In the genomic region with DNA sequence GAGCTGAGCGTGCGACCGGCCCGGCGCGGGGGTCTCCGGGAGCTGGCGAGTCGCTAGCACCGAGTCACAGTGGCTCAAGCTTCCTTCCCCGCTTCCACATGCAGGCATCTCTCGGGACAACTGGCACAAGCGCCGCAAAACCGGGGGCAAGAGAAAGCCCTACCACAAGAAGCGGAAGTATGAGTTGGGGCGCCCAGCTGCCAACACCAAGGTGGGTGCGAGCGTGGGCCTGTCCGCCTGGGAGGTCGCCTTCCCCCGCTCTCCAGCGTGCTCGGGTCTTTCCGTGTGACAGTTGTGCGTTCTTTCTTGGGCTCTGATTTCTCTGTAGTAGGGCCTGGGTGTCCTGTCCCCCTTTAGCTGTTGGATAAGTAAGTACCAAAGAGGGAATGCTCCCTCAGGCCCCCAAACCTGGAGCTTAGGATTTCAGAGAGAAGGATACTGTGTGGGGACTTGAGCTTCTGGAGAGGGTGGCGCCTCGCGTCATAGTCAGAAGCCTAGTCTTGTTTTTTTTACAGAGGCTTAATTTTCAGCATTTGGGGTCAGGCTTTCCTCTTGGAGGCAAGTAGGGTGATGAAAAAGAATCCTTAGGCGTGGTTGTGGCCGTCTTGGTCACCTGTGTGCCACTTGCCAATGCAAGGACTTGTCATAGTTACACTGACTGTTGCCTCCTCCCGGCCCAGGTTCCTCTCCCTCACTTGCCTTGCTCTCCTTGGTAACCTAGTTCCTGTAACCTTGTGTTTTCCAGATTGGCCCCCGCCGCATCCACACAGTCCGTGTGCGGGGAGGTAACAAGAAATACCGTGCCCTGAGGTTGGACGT, we compare ENCODE assay signal across 1 cellular context.
TF ChIP-seq lines count a peak whose summit lies in the region.

No MANE protein-coding gene starts in this region.

TF ChIP-seq in HepG2, 621 proteins besides CTCF, POLR2A, EP300 and RAD21 (continued from another document and continues in another):
- TF ChIP-seq, protein P1, sequence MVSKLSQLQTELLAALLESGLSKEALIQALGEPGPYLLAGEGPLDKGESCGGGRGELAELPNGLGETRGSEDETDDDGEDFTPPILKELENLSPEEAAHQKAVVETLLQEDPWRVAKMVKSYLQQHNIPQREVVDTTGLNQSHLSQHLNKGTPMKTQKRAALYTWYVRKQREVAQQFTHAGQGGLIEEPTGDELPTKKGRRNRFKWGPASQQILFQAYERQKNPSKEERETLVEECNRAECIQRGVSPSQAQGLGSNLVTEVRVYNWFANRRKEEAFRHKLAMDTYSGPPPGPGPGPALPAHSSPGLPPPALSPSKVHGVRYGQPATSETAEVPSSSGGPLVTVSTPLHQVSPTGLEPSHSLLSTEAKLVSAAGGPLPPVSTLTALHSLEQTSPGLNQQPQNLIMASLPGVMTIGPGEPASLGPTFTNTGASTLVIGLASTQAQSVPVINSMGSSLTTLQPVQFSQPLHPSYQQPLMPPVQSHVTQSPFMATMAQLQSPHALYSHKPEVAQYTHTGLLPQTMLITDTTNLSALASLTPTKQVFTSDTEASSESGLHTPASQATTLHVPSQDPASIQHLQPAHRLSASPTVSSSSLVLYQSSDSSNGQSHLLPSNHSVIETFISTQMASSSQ (IDR thresholded peaks at IDR 0.05; ENCODE audit: low read depth) = no peak
- TF ChIP-seq, protein P1 (CRISPR knock-in tag; IDR thresholded peaks at IDR 0.05; ENCODE audit: borderline replicate concordance) = peak; percentile 69; the same call in 1 of the 2 replicates
- TF ChIP-seq ZNF552 (CRISPR knock-in tag; IDR thresholded peaks at IDR 0.05; ENCODE audit: borderline replicate concordance) = no peak
- TF ChIP-seq MBNL3 (CRISPR knock-in tag; conservative IDR thresholded peaks at IDR 0.05) = no peak
- TF ChIP-seq HOXA5 (CRISPR knock-in tag; IDR thresholded peaks at IDR 0.05) = no peak
- TF ChIP-seq, protein P2, sequence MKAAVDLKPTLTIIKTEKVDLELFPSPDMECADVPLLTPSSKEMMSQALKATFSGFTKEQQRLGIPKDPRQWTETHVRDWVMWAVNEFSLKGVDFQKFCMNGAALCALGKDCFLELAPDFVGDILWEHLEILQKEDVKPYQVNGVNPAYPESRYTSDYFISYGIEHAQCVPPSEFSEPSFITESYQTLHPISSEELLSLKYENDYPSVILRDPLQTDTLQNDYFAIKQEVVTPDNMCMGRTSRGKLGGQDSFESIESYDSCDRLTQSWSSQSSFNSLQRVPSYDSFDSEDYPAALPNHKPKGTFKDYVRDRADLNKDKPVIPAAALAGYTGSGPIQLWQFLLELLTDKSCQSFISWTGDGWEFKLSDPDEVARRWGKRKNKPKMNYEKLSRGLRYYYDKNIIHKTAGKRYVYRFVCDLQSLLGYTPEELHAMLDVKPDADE (CRISPR knock-in tag; IDR thresholded peaks at IDR 0.05) = 0 out of 2 replicates have a peak, but pooled peaks have one; percentile 7
- TF ChIP-seq BHLHE40 (IDR thresholded peaks at IDR 0.05; ENCODE audit: low read length) = no peak
- no peak; the same call in 1 of the 2 replicates for TF ChIP-seq ZNF782 (CRISPR knock-in tag; IDR thresholded peaks at IDR 0.05; ENCODE audit: borderline replicate concordance)
- no peak for TF ChIP-seq ZNF619 (CRISPR knock-in tag; IDR thresholded peaks at IDR 0.05)
- TF ChIP-seq, protein P3, sequence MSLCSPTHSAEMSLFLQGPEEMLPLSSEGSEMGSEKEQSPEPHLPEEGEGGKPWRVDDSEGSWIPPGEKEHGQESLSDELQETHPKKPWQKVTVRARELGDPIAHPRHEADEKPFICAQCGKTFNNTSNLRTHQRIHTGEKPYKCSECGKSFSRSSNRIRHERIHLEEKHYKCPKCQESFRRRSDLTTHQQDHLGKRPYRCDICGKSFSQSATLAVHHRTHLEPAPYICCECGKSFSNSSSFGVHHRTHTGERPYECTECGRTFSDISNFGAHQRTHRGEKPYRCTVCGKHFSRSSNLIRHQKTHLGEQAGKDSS (CRISPR knock-in tag; IDR thresholded peaks at IDR 0.05; ENCODE audit: borderline replicate concordance, low read depth) = no peak
- TF ChIP-seq SSRP1 (CRISPR knock-in tag; IDR thresholded peaks at IDR 0.05) = no peak
- 0 out of 2 replicates have a peak, but pooled peaks have one; percentile 1 for TF ChIP-seq POLR2G (IDR thresholded peaks at IDR 0.05; ENCODE audit: low read depth, low read length)
- no peak; the same call in 1 of the 2 replicates for TF ChIP-seq ESRRA (CRISPR knock-in tag; IDR thresholded peaks at IDR 0.05; ENCODE audit: low read depth)
- TF ChIP-seq JUN (CRISPR knock-in tag; IDR thresholded peaks at IDR 0.05) = no peak
- TF ChIP-seq, protein P4, sequence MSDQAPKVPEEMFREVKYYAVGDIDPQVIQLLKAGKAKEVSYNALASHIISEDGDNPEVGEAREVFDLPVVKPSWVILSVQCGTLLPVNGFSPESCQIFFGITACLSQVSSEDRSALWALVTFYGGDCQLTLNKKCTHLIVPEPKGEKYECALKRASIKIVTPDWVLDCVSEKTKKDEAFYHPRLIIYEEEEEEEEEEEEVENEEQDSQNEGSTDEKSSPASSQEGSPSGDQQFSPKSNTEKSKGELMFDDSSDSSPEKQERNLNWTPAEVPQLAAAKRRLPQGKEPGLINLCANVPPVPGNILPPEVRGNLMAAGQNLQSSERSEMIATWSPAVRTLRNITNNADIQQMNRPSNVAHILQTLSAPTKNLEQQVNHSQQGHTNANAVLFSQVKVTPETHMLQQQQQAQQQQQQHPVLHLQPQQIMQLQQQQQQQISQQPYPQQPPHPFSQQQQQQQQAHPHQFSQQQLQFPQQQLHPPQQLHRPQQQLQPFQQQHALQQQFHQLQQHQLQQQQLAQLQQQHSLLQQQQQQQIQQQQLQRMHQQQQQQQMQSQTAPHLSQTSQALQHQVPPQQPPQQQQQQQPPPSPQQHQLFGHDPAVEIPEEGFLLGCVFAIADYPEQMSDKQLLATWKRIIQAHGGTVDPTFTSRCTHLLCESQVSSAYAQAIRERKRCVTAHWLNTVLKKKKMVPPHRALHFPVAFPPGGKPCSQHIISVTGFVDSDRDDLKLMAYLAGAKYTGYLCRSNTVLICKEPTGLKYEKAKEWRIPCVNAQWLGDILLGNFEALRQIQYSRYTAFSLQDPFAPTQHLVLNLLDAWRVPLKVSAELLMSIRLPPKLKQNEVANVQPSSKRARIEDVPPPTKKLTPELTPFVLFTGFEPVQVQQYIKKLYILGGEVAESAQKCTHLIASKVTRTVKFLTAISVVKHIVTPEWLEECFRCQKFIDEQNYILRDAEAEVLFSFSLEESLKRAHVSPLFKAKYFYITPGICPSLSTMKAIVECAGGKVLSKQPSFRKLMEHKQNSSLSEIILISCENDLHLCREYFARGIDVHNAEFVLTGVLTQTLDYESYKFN (CRISPR knock-in tag; conservative IDR thresholded peaks at IDR 0.05) = no peak
- no peak for TF ChIP-seq ZNF749 (CRISPR knock-in tag; IDR thresholded peaks at IDR 0.05; ENCODE audit: borderline replicate concordance)
- TF ChIP-seq NCOR1 (IDR thresholded peaks at IDR 0.05; ENCODE audit: borderline replicate concordance, low read length) = no peak
- no peak for TF ChIP-seq ZFP62 (CRISPR knock-in tag; IDR thresholded peaks at IDR 0.05)
- TF ChIP-seq, protein P5, sequence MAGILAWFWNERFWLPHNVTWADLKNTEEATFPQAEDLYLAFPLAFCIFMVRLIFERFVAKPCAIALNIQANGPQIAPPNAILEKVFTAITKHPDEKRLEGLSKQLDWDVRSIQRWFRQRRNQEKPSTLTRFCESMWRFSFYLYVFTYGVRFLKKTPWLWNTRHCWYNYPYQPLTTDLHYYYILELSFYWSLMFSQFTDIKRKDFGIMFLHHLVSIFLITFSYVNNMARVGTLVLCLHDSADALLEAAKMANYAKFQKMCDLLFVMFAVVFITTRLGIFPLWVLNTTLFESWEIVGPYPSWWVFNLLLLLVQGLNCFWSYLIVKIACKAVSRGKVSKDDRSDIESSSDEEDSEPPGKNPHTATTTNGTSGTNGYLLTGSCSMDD (CRISPR knock-in tag; IDR thresholded peaks at IDR 0.05) = no peak
- 0 out of 2 replicates have a peak, but pooled peaks have one; percentile 46 for TF ChIP-seq ZBTB3 (CRISPR knock-in tag; IDR thresholded peaks at IDR 0.05; ENCODE audit: borderline replicate concordance, low read depth)
- no peak for TF ChIP-seq NFRKB (IDR thresholded peaks at IDR 0.05)
- TF ChIP-seq FIP1L1 (IDR thresholded peaks at IDR 0.05; ENCODE audit: borderline replicate concordance, insufficient read depth, low read depth, low read length) = no peak
- TF ChIP-seq, protein P6, sequence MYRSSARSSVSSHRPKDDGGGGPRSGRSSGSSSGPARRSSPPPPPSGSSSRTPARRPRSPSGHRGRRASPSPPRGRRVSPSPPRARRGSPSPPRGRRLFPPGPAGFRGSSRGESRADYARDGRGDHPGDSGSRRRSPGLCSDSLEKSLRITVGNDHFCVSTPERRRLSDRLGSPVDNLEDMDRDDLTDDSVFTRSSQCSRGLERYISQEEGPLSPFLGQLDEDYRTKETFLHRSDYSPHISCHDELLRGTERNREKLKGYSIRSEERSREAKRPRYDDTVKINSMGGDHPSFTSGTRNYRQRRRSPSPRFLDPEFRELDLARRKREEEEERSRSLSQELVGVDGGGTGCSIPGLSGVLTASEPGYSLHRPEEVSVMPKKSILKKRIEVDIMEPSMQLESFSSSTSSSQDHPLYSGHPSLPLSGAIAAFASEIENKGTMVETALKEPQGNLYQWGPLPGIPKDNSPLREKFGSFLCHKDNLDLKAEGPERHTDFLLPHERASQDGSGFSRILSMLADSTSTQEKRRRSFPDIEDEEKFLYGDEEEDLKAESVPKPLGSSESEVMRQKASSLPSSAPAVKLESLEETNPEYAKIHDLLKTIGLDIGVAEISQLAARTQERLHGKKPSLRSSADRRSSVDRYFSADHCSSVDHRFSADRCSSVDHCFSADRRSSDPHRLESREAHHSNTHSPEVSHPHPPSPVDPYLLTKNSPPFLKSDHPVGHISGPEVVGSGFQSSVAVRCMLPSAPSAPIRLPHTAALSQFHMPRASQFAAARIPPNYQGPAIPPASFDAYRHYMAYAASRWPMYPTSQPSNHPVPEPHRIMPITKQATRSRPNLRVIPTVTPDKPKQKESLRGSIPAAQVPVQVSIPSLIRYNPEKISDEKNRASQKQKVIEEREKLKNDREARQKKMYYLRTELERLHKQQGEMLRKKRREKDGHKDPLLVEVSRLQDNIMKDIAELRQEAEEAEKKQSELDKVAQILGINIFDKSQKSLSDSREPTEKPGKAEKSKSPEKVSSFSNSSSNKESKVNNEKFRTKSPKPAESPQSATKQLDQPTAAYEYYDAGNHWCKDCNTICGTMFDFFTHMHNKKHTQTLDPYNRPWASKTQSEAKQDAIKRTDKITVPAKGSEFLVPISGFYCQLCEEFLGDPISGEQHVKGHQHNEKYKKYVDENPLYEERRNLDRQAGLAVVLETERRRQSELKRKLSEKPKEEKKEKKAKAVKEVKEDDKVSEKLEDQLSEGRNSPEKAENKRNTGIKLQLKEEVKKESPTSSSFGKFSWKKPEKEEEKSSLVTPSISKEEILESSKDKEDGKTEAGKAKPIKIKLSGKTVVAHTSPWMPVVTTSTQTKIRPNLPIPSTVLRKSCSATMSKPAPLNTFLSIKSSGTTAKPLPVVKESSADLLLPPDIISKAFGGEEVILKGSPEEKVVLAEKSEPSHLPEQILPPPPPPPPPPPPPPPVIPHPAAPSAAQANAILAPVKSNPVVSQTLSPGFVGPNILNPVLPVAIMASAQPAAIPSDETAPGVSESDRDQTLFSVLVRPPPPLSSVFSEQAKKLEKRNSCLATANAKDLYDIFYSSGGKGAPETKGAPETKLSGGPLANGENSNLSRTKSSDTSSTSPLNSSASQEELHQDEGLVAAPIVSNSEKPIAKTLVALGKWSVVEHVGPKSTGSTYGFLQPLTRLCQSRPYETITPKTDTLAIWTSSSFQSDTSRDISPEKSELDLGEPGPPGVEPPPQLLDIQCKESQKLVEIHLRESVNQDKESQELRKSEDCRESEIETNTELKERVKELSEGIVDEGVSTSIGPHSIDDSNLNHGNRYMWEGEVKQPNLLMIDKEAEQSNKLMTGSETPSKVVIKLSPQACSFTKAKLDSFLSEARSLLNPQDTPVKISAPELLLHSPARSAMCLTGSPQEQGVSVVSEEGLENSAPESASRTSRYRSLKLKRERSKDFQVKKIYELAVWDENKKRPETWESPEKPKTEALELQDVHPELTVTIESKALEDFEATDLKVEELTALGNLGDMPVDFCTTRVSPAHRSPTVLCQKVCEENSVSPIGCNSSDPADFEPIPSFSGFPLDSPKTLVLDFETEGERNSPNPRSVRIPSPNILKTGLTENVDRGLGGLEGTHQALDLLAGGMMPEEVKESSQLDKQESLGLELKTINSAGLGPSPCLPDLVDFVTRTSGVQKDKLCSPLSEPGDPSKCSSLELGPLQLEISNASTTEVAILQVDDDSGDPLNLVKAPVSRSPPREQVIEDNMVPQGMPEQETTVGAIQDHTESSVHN (CRISPR knock-in tag; IDR thresholded peaks at IDR 0.05) = 0 out of 2 replicates have a peak, but pooled peaks have one; percentile 2
- TF ChIP-seq EHMT2 (IDR thresholded peaks at IDR 0.05; ENCODE audit: borderline replicate concordance, low read depth, low read length) = no peak
- TF ChIP-seq CBFB (CRISPR knock-in tag; IDR thresholded peaks at IDR 0.05) = no peak
- no peak for TF ChIP-seq HCFC1 (IDR thresholded peaks at IDR 0.05; ENCODE audit: low read depth, low read length)
- no peak for TF ChIP-seq ZNF451 (CRISPR knock-in tag; IDR thresholded peaks at IDR 0.05)
- TF ChIP-seq, protein P7, sequence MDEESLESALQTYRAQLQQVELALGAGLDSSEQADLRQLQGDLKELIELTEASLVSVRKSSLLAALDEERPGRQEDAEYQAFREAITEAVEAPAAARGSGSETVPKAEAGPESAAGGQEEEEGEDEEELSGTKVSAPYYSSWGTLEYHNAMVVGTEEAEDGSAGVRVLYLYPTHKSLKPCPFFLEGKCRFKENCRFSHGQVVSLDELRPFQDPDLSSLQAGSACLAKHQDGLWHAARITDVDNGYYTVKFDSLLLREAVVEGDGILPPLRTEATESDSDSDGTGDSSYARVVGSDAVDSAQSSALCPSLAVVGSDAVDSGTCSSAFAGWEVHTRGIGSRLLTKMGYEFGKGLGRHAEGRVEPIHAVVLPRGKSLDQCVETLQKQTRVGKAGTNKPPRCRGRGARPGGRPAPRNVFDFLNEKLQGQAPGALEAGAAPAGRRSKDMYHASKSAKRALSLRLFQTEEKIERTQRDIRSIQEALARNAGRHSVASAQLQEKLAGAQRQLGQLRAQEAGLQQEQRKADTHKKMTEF (CRISPR knock-in tag; IDR thresholded peaks at IDR 0.05) = no peak
- no peak for TF ChIP-seq JDP2 (CRISPR knock-in tag; IDR thresholded peaks at IDR 0.05; ENCODE audit: borderline replicate concordance)
- peak; percentile 72; the same call in 1 of the 2 replicates for TF ChIP-seq ZNF816 (CRISPR knock-in tag; IDR thresholded peaks at IDR 0.05; ENCODE audit: borderline replicate concordance)
- TF ChIP-seq ERF (CRISPR knock-in tag; IDR thresholded peaks at IDR 0.05) = no peak
- TF ChIP-seq HOXA9 (CRISPR knock-in tag; IDR thresholded peaks at IDR 0.05; ENCODE audit: borderline replicate concordance) = no peak
- TF ChIP-seq GABPB1 (CRISPR knock-in tag; IDR thresholded peaks at IDR 0.05) = no peak; the same call in 1 of the 2 replicates
- no peak for TF ChIP-seq TAF1 (CRISPR knock-in tag; IDR thresholded peaks at IDR 0.05)
